Comparison of ENCODE assay signal across 14 cellular contexts in genomic region chr15:27679621-27680521, GRCh38.
DNase-seq lines count a peak whose midpoint lies in the region; ATAC-seq and TF ChIP-seq lines count a peak whose summit lies in the region.
"Had no signal": no experiment of that assay in that cellular context is flagged by ENCODE, and none has a peak within 500 bp of the region (broad histone marks: within the 10 kb centered on the region; RNA-seq: fewer than 3 reads in every experiment).

No MANE protein-coding gene starts in this region.

- H3K56ac ChIP-seq in H9 (ENCODE audit: insufficient read length, low read depth, low read length) = no peak overlapping the region

- H3K27ac Mint-ChIP-seq in H9 = no peak overlapping the region
- H3K27ac Mint-ChIP-seq in brain = peak overlapping the region; percentile 73 to 90 (median 80)
- peak overlapping the region; percentile 27 for H3K27ac Mint-ChIP-seq in osteocyte (ENCODE audit: unreplicated experiment)
- H3K27ac Mint-ChIP-seq in natural killer cell = no peak overlapping the region
- H3K27ac Mint-ChIP-seq: activated T-helper 1 cell treated with anti-CD3 and anti-CD28 coated beads, Interleukin-12 subunit alpha, Interleukin-12 subunit beta, Interleukin-2, Interleukin-4 antibody, amounts not matched to agents 30 ng/mL and 10 ng/mL and 1 ng/mL, durations not matched to agents 14 hours and 24 hours and 36 hours; CD4-positive, alpha-beta memory T cell had no signal

- H4K20me1 ChIP-seq in H9 (ENCODE audit: control insufficient read depth, insufficient read depth, insufficient read length) = no peaks in the 10 kb centered on the region

- H2BK20ac ChIP-seq in H9 (ENCODE audit: low read depth, low read length, poor library complexity, severe bottlenecking) = no peak overlapping the region

- H3K4ac ChIP-seq in H9 (ENCODE audit: low read depth, low read length) = no peak overlapping the region

- WGBS in H9 (ENCODE audit: extremely low coverage, insufficient read length, low lambda C conversion rate) = no CpG with 5 or more reads among the region's 20 CpGs

- 0 out of 2 replicates have a peak, but pooled peaks cover 3% of the 10 kb centered on the region for H3K4me1 ChIP-seq in H9 (ENCODE audit: insufficient read depth, low read length)
- H3K4me1 ChIP-seq: body of pancreas had no signal

- H3K27me3 Mint-ChIP-seq in H9 (ENCODE audit: low read depth) = peaks cover 28% of the 10 kb centered on the region
- peaks cover 14% of the 10 kb centered on the region for H3K27me3 Mint-ChIP-seq in brain
- no peaks in the 10 kb centered on the region for H3K27me3 Mint-ChIP-seq in osteocyte (ENCODE audit: unreplicated experiment)
- H3K27me3 Mint-ChIP-seq in natural killer cell (ENCODE audit: low read depth in 2 of 2) = no peaks in the 10 kb centered on the region

- no peak overlapping the region for H3K14ac ChIP-seq in H9 (ENCODE audit: insufficient read depth, low read length)

- intact Hi-C loops in natural killer cell (cut with micrococcal nuclease) = no loop called here

- H2BK15ac ChIP-seq in H9 (ENCODE audit: low read depth, low read length) = no peak overlapping the region

- peak overlapping the region; percentile 0 for H3K4me2 ChIP-seq in H9 (ENCODE audit: insufficient read depth, insufficient read length, low read length)

- no peak overlapping the region for H3K18ac ChIP-seq in H9 (ENCODE audit: insufficient read length, low read depth, low read length)

- H2BK5ac ChIP-seq in H9 (ENCODE audit: insufficient read length, low read length) = no peak overlapping the region

- no peak overlapping the region for H3K27ac ChIP-seq in H9 (ENCODE audit: insufficient read length, low read depth, low read length)
- H3K27ac ChIP-seq: body of pancreas had no signal

- H3K4me3 Mint-ChIP-seq in H9 (peak overlapping the region; percentile 30 to 66), brain (peak overlapping the region; percentile 42 to 76 (median 63)), osteocyte (ENCODE audit: unreplicated experiment) (no peak overlapping the region), natural killer cell (no peak overlapping the region)
- H3K4me3 Mint-ChIP-seq: activated T-helper 1 cell treated with anti-CD3 and anti-CD28 coated beads, Interleukin-12 subunit alpha, Interleukin-12 subunit beta, Interleukin-2, Interleukin-4 antibody, amounts not matched to agents 30 ng/mL and 10 ng/mL and 1 ng/mL, durations not matched to agents 14 hours and 24 hours and 36 hours; CD4-positive, alpha-beta memory T cell had no signal

- no peaks in the 10 kb centered on the region for H3K27me3 ChIP-seq in H9 (ENCODE audit: insufficient read depth, low read length)
- H3K27me3 ChIP-seq: body of pancreas had no signal

- no peaks in the 10 kb centered on the region for H3K9me3 ChIP-seq in H9 (ENCODE audit: control insufficient read depth, low read depth, low read length)
- H3K9me3 ChIP-seq: body of pancreas had no signal

- no peak overlapping the region for H4K91ac ChIP-seq in H9 (ENCODE audit: insufficient read length, low read depth, low read length)

- peak overlapping the region; percentile 36 for H2AFZ ChIP-seq in H9 (ENCODE audit: low read length)

- no peak overlapping the region for H2AK5ac ChIP-seq in H9 (ENCODE audit: insufficient read length, low read length)

- H3K9me3 Mint-ChIP-seq in H9 (no peaks in the 10 kb centered on the region; a peak in 1 of 5 replicates), brain (no peaks in the 10 kb centered on the region), osteocyte (ENCODE audit: unreplicated experiment) (no peaks in the 10 kb centered on the region), natural killer cell (no peaks in the 10 kb centered on the region)
- H3K9me3 Mint-ChIP-seq: activated T-helper 1 cell treated with anti-CD3 and anti-CD28 coated beads, Interleukin-12 subunit alpha, Interleukin-12 subunit beta, Interleukin-2, Interleukin-4 antibody, amounts not matched to agents 30 ng/mL and 10 ng/mL and 1 ng/mL, durations not matched to agents 14 hours and 24 hours and 36 hours had no signal

- H3K4me1 Mint-ChIP-seq in H9 (peaks cover 27 to 36% of the 10 kb centered on the region in 2 experiments), brain (peaks cover 55% of the 10 kb centered on the region), osteocyte (ENCODE audit: unreplicated experiment) (peaks cover 10% of the 10 kb centered on the region), natural killer cell (no peaks in the 10 kb centered on the region)
- H3K4me1 Mint-ChIP-seq: CD4-positive, alpha-beta memory T cell had no signal

- no peaks in the 10 kb centered on the region; a peak in 1 of 7 replicates for H3K36me3 Mint-ChIP-seq in H9 (ENCODE audit: insufficient read depth in 1 of 3, low read depth in 3 of 3)
- no peaks in the 10 kb centered on the region for H3K36me3 Mint-ChIP-seq in brain
- H3K36me3 Mint-ChIP-seq in osteocyte (ENCODE audit: unreplicated experiment) = no peaks in the 10 kb centered on the region
- H3K36me3 Mint-ChIP-seq in natural killer cell = no peaks in the 10 kb centered on the region
- H3K36me3 Mint-ChIP-seq: CD4-positive, alpha-beta memory T cell had no signal

- H3K79me1 ChIP-seq in H9 (ENCODE audit: insufficient read depth, low read depth, low read length, poor library complexity, severe bottlenecking) = no peaks in the 10 kb centered on the region

- no peaks in the 10 kb centered on the region for H3K23me2 ChIP-seq in H9 (ENCODE audit: insufficient read length, low read depth, low read length, poor library complexity, severe bottlenecking)

- no peak for ATAC-seq in natural killer cell
- ATAC-seq: body of pancreas, right cardiac atrium had no signal

- no peak overlapping the region for H4K8ac ChIP-seq in H9 (replicated peaks; ENCODE audit: insufficient read length, low read depth, low read length)

- TF ChIP-seq CTCF in H9 (conservative IDR thresholded peaks at IDR 0.05) = peak; percentile 15; the same call in 1 of the 3 replicates
- TF ChIP-seq CTCF in brain (conservative IDR thresholded peaks at IDR 0.05) = no peak
- TF ChIP-seq CTCF in osteocyte (IDR thresholded peaks at IDR 0.05) = no peak
- no peak for TF ChIP-seq CTCF in natural killer cell (IDR thresholded peaks at IDR 0.05)

- no peaks in the 10 kb centered on the region for H3K79me2 ChIP-seq in H9 (ENCODE audit: insufficient read depth, low read length)

- no peak overlapping the region for H4K5ac ChIP-seq in H9 (ENCODE audit: insufficient read length, low read depth, low read length)

- H3K23ac ChIP-seq in H9 (ENCODE audit: insufficient read length, low read depth, low read length) = no peak overlapping the region

- DNase-seq in H9 (peak; percentile 50), NCI-H2196 (lab: John Stamatoyannopoulos, UW; ENCODE audit: unreplicated experiment) (peak; percentile 50), osteocyte (ENCODE audit: extremely low spot score, unreplicated experiment) (no peak), activated T-cell treated with anti-CD3 and anti-CD28 coated beads for 4 hours (no peak), natural killer cell (no peak), T-helper 1 cell (no peak), GDM1 (lab: John Stamatoyannopoulos, UW) (no peak)
- DNase-seq: activated CD4-positive, alpha-beta T cell treated with anti-CD3 and anti-CD28 coated beads for 1 hour; body of pancreas; CD4-positive, alpha-beta memory T cell; NCI-H526; right cardiac atrium had no signal

- H3T11ph ChIP-seq in H9 (ENCODE audit: low read length) = no peak overlapping the region

- no peak overlapping the region for H3K9ac ChIP-seq in H9 (ENCODE audit: extremely low read depth, insufficient read length, low read length)

- H2BK120ac ChIP-seq in H9 (ENCODE audit: low read depth, low read length, poor library complexity, severe bottlenecking) = no peak overlapping the region

- H2BK12ac ChIP-seq in H9 (ENCODE audit: insufficient read length, low read depth, low read length) = no peak overlapping the region

Comparison
In these comparisons a context has a peak if more than half of its experiments do, and no peak if none do; other contexts are left out.
1. DNase-seq: peak in H9 (single experiment) and NCI-H2196 (single experiment); none in osteocyte (single experiment), activated T-cell treated with anti-CD3 and anti-CD28 coated beads for 4 hours (single experiment), natural killer cell (single experiment), T-helper 1 cell (0 of 5) and GDM1 (single experiment).
2. H3K27ac Mint-ChIP-seq: peak in brain (5 of 5) and osteocyte (single experiment); none in H9 (0 of 3) and natural killer cell (0 of 2).
3. H3K4me3 Mint-ChIP-seq: peak in H9 (2 of 2) and brain (5 of 5); none in osteocyte (single experiment) and natural killer cell (single experiment).